15 cellular contexts compared by ENCODE assay signal in the genomic region with DNA sequence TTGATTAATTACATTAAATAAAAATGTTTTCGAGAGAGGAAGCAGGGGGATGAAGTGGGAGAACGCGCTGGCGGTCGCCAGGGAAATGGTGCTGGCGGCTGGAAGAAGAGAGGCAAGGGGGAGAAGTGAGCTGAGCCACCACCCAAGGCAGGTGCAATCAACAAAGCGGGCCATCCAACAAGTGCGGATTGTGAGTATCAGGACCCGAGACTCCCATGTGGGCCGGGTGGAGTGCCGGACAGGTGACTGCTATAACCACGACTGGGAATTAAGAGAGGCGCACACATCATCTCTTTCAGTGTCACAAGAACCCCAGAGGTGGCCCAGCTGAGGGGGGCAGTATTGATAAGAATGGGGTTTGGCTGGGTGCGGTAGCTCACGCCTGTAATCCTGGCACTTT. TPM values are rescaled to one million over a fixed set of nuclear protein-coding genes. Genes with fewer than 3 reads are reported as not detected.
A peak's percentile ranks its signal among the peaks of the same experiment; 100 is the strongest.
DNase-seq lines count a peak whose midpoint lies in the region; ATAC-seq and TF ChIP-seq lines count a peak whose summit lies in the region.
"Had no signal": no experiment of that assay in that cellular context is flagged by ENCODE, and none has a peak within 500 bp of the region (broad histone marks: within the 10 kb centered on the region; RNA-seq: fewer than 3 reads in every experiment).

No MANE protein-coding gene starts in this region.

- no peaks in the 10 kb centered on the region for H3K9me3 ChIP-seq in spleen
- no peaks in the 10 kb centered on the region for H3K9me3 ChIP-seq in T-helper 17 cell (ENCODE audit: control insufficient read depth, low read length, poor library complexity, severe bottlenecking)
- H3K9me3 ChIP-seq: A549 had no signal

- peaks cover 0 to 10% (median 4%) of the 10 kb centered on the region in 6 donors for H3K4me1 ChIP-seq in spleen

- no peaks in the 10 kb centered on the region for H3K9me3 Mint-ChIP-seq in chondrocyte (ENCODE audit: low read depth)
- H3K9me3 Mint-ChIP-seq: CD8-positive, alpha-beta memory T cell; H9 had no signal

- ATAC-seq in T-helper 17 cell = no peak
- no peak for ATAC-seq in GM21528 (IDR thresholded peaks at IDR 0.05; ENCODE audit: low FRiP score, unreplicated experiment)
- ATAC-seq: A549, K562 had no signal

- intact Hi-C loops in spleen (cut with DNase I; ENCODE audit: low total_unique reads) = no loop called here

- H3K27ac ChIP-seq in spleen = no peak overlapping the region
- H3K27ac ChIP-seq: 22Rv1 had no signal

- WGBS in spleen, 5 donors = 91 to 96% (median 94%) methylated on average over 15 of the region's 15 CpGs

- DNase-seq in activated effector memory CD4-positive, alpha-beta T cell treated with anti-CD3 and anti-CD28 coated beads, Interleukin-2, amount 50 U/mL, for 16 hours = peak; percentile 28
- no peak for DNase-seq in activated effector memory CD4-positive, alpha-beta T cell treated with Interleukin-2 at 50 U/mL for 16 hours
- DNase-seq in chondrocyte (ENCODE audit: low spot score) = peak; percentile 51
- peak; percentile 17 for DNase-seq in spleen
- no peak for DNase-seq in T-helper 17 cell
- DNase-seq in activated naive CD4-positive, alpha-beta T cell treated with anti-CD3 and anti-CD28 coated beads, Interleukin-2, amount 50 U/mL, for 16 hours = no peak
- DNase-seq: AML-193; CD8-positive, alpha-beta memory T cell; GOT3; IMR-90 had no signal

- peaks cover 0 to 92% (median 9%) of the 10 kb centered on the region in 7 donors for H3K27me3 ChIP-seq in spleen (replicated peaks in 1 of 7)

- TF ChIP-seq POLR2A in spleen (IDR thresholded peaks at IDR 0.05) = no peak

- H3K36me3 Mint-ChIP-seq in chondrocyte (ENCODE audit: low read depth) (peaks cover 3% of the 10 kb centered on the region), T-helper 17 cell (ENCODE audit: low read depth) (peaks cover 5% of the 10 kb centered on the region)
- H3K36me3 Mint-ChIP-seq: CD8-positive, alpha-beta memory T cell had no signal

- H3K27ac Mint-ChIP-seq in chondrocyte (ENCODE audit: unreplicated experiment) (no peak overlapping the region), T-helper 17 cell (no peak overlapping the region)
- H3K27ac Mint-ChIP-seq: CD8-positive, alpha-beta memory T cell had no signal

- H3K27me3 Mint-ChIP-seq in chondrocyte (ENCODE audit: low read depth) (peaks cover 38% of the 10 kb centered on the region), T-helper 17 cell (peaks cover 64% of the 10 kb centered on the region)

- peaks cover 10% of the 10 kb centered on the region for H3K4me1 Mint-ChIP-seq in chondrocyte (ENCODE audit: low read depth)
- H3K4me1 Mint-ChIP-seq in T-helper 17 cell = peaks cover 11% of the 10 kb centered on the region
- H3K4me1 Mint-ChIP-seq: CD8-positive, alpha-beta memory T cell had no signal

- no peak overlapping the region for H3K4me3 ChIP-seq in spleen
- H3K4me3 ChIP-seq: A549, K562 had no signal

- H3K36me3 ChIP-seq in spleen = no peaks in the 10 kb centered on the region

- TF ChIP-seq CTCF in chondrocyte (IDR thresholded peaks at IDR 0.05) (no peak), spleen (IDR thresholded peaks at IDR 0.05 in 8 of 11, conservative IDR thresholded peaks at IDR 0.05 in 3 of 11) (no peak)

- H3K4me3 Mint-ChIP-seq in chondrocyte (ENCODE audit: unreplicated experiment) = no peak overlapping the region
- H3K4me3 Mint-ChIP-seq in T-helper 17 cell = no peak overlapping the region
- H3K4me3 Mint-ChIP-seq: CD8-positive, alpha-beta memory T cell had no signal

RNA-seq across cellular contexts. Expression of gene ATXN10, which starts 41.2 kb away (rescaled TPM):
- total RNA-seq in chondrocyte = 113 to 146 TPM (median 117 TPM) in 3 replicates
- 100 to 1,000 TPM in 2 of 7 donors, 10 to 100 TPM in 5; 79.1 to 119 (median 87.4) TPM for total RNA-seq in spleen
- polyA plus RNA-seq in spleen = 10 to 100 TPM; 46.1 to 59.4 (median 57.6) TPM
- 10 to 100 TPM; 52.9 to 55.7 TPM for total RNA-seq in T-helper 17 cell

Comparison
In these comparisons a context has a peak if more than half of its experiments do, and no peak if none do; other contexts are left out.
1. DNase-seq: peak in activated effector memory CD4-positive, alpha-beta T cell treated with anti-CD3 and anti-CD28 coated beads, Interleukin-2, amount 50 U/mL, for 16 hours (single experiment), chondrocyte (single experiment) and spleen (single experiment); none in activated effector memory CD4-positive, alpha-beta T cell treated with Interleukin-2 at 50 U/mL for 16 hours (single experiment), T-helper 17 cell (0 of 3) and activated naive CD4-positive, alpha-beta T cell treated with anti-CD3 and anti-CD28 coated beads, Interleukin-2, amount 50 U/mL, for 16 hours (single experiment).